21 cellular contexts compared by ENCODE assay signal in the genomic region with DNA sequence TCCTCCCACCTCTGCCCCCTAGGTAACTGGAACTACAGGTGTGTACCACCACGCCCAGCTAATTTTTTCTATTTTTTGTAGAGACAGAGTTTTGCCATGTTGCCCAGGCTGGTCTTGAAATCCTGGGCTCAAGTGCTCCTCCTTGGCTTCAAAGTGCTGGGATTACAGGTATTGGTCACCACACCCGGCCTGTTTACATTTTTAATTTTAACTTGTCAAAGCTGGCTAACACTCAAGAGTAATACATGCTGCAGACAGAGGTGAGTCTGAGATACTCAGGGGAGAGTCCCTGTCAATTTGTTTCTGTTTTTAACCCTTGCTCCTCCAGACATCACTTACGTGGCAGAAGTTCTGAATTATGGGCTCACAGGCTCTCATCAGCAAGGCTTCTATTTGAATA. TPM values are rescaled to one million over a fixed set of nuclear protein-coding genes. Genes with fewer than 3 reads are reported as not detected.
DNase-seq lines count a peak whose midpoint lies in the region; ATAC-seq and TF ChIP-seq lines count a peak whose summit lies in the region.
"Had no signal": no experiment of that assay in that cellular context is flagged by ENCODE, and none has a peak within 500 bp of the region (broad histone marks: within the 10 kb centered on the region; RNA-seq: fewer than 3 reads in every experiment).

No MANE protein-coding gene starts in this region.

- H3K36me3 ChIP-seq in CD4-positive, CD25-positive, alpha-beta regulatory T cell (ENCODE audit: control insufficient read depth, insufficient read depth, low read length) = peaks cover 94% of the 10 kb centered on the region
- H3K36me3 ChIP-seq in left lung = peaks cover 0 to 100% of the 10 kb centered on the region in 2 donors

- peak overlapping the region; percentile 5 for H3K27ac Mint-ChIP-seq in activated CD4-positive, alpha-beta T cell treated with anti-CD3 and anti-CD28 coated beads, Interleukin-2, amount 10 ng/mL, durations not matched to agents 7 days and 5 days
- peak overlapping the region in 2 of 3 donors; percentile 26 to 44 for H3K27ac Mint-ChIP-seq in CD4-positive, CD25-positive, alpha-beta regulatory T cell
- H3K27ac Mint-ChIP-seq in central memory CD8-positive, alpha-beta T cell (ENCODE audit: low read depth) = peak overlapping the region; percentile 71
- H3K27ac Mint-ChIP-seq in activated CD8-positive, alpha-beta memory T cell treated with anti-CD3 and anti-CD28 coated beads, Interleukin-2, amount 10 ng/mL, durations not matched to agents 7 days and 5 days = no peak overlapping the region
- H3K27ac Mint-ChIP-seq: B cell had no signal

- CTCF ChIA-PET in activated CD4-positive, alpha-beta T cell treated with anti-CD3 and anti-CD28 coated beads, Interleukin-2, amount 10 ng/mL, durations not matched to agents 7 days and 5 days (lab: Charles Lee) = interaction anchor here (1.1 kb wide), 1 partner anchor 21 kb away, joined by 5 read pairs; no protein-coding TSS in a partner anchor
- CTCF ChIA-PET in activated CD8-positive, alpha-beta memory T cell treated with anti-CD3 and anti-CD28 coated beads, Interleukin-2, amount 10 ng/mL, durations not matched to agents 7 days and 5 days (lab: Charles Lee) = no interaction called here

- intact Hi-C loops in left lung (cut with DNase I) = loop anchor here in 1 of 2 donors (10.0 kb wide), 1 partner anchor 153 kb away; no protein-coding TSS in a partner anchor

- H3K4me1 Mint-ChIP-seq in activated CD4-positive, alpha-beta T cell treated with anti-CD3 and anti-CD28 coated beads, Interleukin-2, amount 10 ng/mL, durations not matched to agents 7 days and 5 days = peaks cover 20% of the 10 kb centered on the region
- H3K4me1 Mint-ChIP-seq in CD4-positive, CD25-positive, alpha-beta regulatory T cell = peaks cover 5 to 9% (median 7%) of the 10 kb centered on the region in 4 donors
- H3K4me1 Mint-ChIP-seq in central memory CD8-positive, alpha-beta T cell = peaks cover 5% of the 10 kb centered on the region
- peaks cover 9% of the 10 kb centered on the region for H3K4me1 Mint-ChIP-seq in activated CD8-positive, alpha-beta memory T cell treated with anti-CD3 and anti-CD28 coated beads, Interleukin-2, amount 10 ng/mL, durations not matched to agents 7 days and 5 days

- H3K9me3 ChIP-seq in CD4-positive, CD25-positive, alpha-beta regulatory T cell (ENCODE audit: control insufficient read depth in 2 of 2, low read length in 2 of 2) = no peaks in the 10 kb centered on the region
- no peaks in the 10 kb centered on the region for H3K9me3 ChIP-seq in left lung

- peaks cover 3% of the 10 kb centered on the region for H3K4me1 ChIP-seq in CD4-positive, CD25-positive, alpha-beta regulatory T cell (ENCODE audit: control insufficient read depth, insufficient read depth, low read length, poor library complexity, severe bottlenecking)
- no peaks in the 10 kb centered on the region for H3K4me1 ChIP-seq in left lung

- no peaks in the 10 kb centered on the region for H3K27me3 ChIP-seq in CD4-positive, CD25-positive, alpha-beta regulatory T cell (ENCODE audit: control insufficient read depth, insufficient read depth, low read length)
- H3K27me3 ChIP-seq in left lung = no peaks in the 10 kb centered on the region

- no peak for TF ChIP-seq CTCF in left lung (IDR thresholded peaks at IDR 0.05)

- no peaks in the 10 kb centered on the region for H3K9me3 Mint-ChIP-seq in activated CD4-positive, alpha-beta T cell treated with anti-CD3 and anti-CD28 coated beads, Interleukin-2, amount 10 ng/mL, durations not matched to agents 7 days and 5 days
- no peaks in the 10 kb centered on the region for H3K9me3 Mint-ChIP-seq in CD4-positive, CD25-positive, alpha-beta regulatory T cell
- H3K9me3 Mint-ChIP-seq in central memory CD8-positive, alpha-beta T cell = no peaks in the 10 kb centered on the region
- H3K9me3 Mint-ChIP-seq in activated CD8-positive, alpha-beta memory T cell treated with anti-CD3 and anti-CD28 coated beads, Interleukin-2, amount 10 ng/mL, durations not matched to agents 7 days and 5 days (ENCODE audit: low read depth) = no peaks in the 10 kb centered on the region

- POLR2A ChIA-PET in activated CD4-positive, alpha-beta T cell treated with anti-CD3 and anti-CD28 coated beads, Interleukin-2, amount 10 ng/mL, durations not matched to agents 7 days and 5 days (lab: Charles Lee) = no interaction called here

- peaks cover 66% of the 10 kb centered on the region for H3K36me3 Mint-ChIP-seq in activated CD4-positive, alpha-beta T cell treated with anti-CD3 and anti-CD28 coated beads, Interleukin-2, amount 10 ng/mL, durations not matched to agents 7 days and 5 days (ENCODE audit: low read depth)
- H3K36me3 Mint-ChIP-seq in CD4-positive, CD25-positive, alpha-beta regulatory T cell = peaks cover 39% of the 10 kb centered on the region
- peaks cover 87% of the 10 kb centered on the region for H3K36me3 Mint-ChIP-seq in central memory CD8-positive, alpha-beta T cell (ENCODE audit: insufficient read depth)
- peaks cover 63% of the 10 kb centered on the region for H3K36me3 Mint-ChIP-seq in activated CD8-positive, alpha-beta memory T cell treated with anti-CD3 and anti-CD28 coated beads, Interleukin-2, amount 10 ng/mL, durations not matched to agents 7 days and 5 days

- ATAC-seq in CD4-positive, CD25-positive, alpha-beta regulatory T cell (ENCODE audit: low read depth in 2 of 2) = no peak
- ATAC-seq in central memory CD8-positive, alpha-beta T cell (replicated peaks; ENCODE audit: extremely low read depth, poor library complexity, severe bottlenecking) = no peak
- ATAC-seq in left lung (peak; percentile 79), HG03280 (IDR thresholded peaks at IDR 0.05; ENCODE audit: unreplicated experiment) (no peak)
- no peak for ATAC-seq in activated CD8-positive, alpha-beta memory T cell treated with anti-CD3 and anti-CD28 coated beads, Interleukin-2, amount 10 ng/mL, durations not matched to agents 7 days and 5 days
- ATAC-seq: K562 had no signal

- no peaks in the 10 kb centered on the region for H3K27me3 Mint-ChIP-seq in activated CD4-positive, alpha-beta T cell treated with anti-CD3 and anti-CD28 coated beads, Interleukin-2, amount 10 ng/mL, durations not matched to agents 7 days and 5 days
- no peaks in the 10 kb centered on the region for H3K27me3 Mint-ChIP-seq in CD4-positive, CD25-positive, alpha-beta regulatory T cell
- H3K27me3 Mint-ChIP-seq in central memory CD8-positive, alpha-beta T cell = no peaks in the 10 kb centered on the region
- no peaks in the 10 kb centered on the region for H3K27me3 Mint-ChIP-seq in activated CD8-positive, alpha-beta memory T cell treated with anti-CD3 and anti-CD28 coated beads, Interleukin-2, amount 10 ng/mL, durations not matched to agents 7 days and 5 days
- H3K27me3 Mint-ChIP-seq: B cell had no signal

- H3K27ac ChIP-seq in CD4-positive, CD25-positive, alpha-beta regulatory T cell (ENCODE audit: insufficient read depth, low read length, poor library complexity, severe bottlenecking) = no peak overlapping the region
- no peak overlapping the region for H3K27ac ChIP-seq in left lung
- H3K27ac ChIP-seq: 22Rv1, RWPE1 had no signal

- DNase-seq in activated CD4-positive, alpha-beta T cell treated with anti-CD3 and anti-CD28 coated beads, Interleukin-2, amount 10 ng/mL, durations not matched to agents 7 days and 5 days = no peak
- DNase-seq in activated CD4-positive, alpha-beta T cell treated with anti-CD3 and anti-CD28 coated beads for 1 hour = no peak
- no peak for DNase-seq in CD4-positive, CD25-positive, alpha-beta regulatory T cell
- no peak for DNase-seq in central memory CD8-positive, alpha-beta T cell (ENCODE audit: low spot score in 2 of 2)
- no peak for DNase-seq in left lung
- DNase-seq in NCI-H226 = no peak
- DNase-seq in activated CD8-positive, alpha-beta memory T cell treated with anti-CD3 and anti-CD28 coated beads, Interleukin-2, amount 10 ng/mL, durations not matched to agents 7 days and 5 days = no peak
- DNase-seq: DMS153, MM.1S, NCI-H2029, NCI-H446 treated with DMSO at 0.1 percent for 48 hours, NCI-H526, NCI-H82, SHP77 had no signal

- H3K4me3 Mint-ChIP-seq in activated CD4-positive, alpha-beta T cell treated with anti-CD3 and anti-CD28 coated beads, Interleukin-2, amount 10 ng/mL, durations not matched to agents 7 days and 5 days = no peak overlapping the region
- H3K4me3 Mint-ChIP-seq in CD4-positive, CD25-positive, alpha-beta regulatory T cell = no peak overlapping the region
- no peak overlapping the region for H3K4me3 Mint-ChIP-seq in central memory CD8-positive, alpha-beta T cell
- no peak overlapping the region for H3K4me3 Mint-ChIP-seq in activated CD8-positive, alpha-beta memory T cell treated with anti-CD3 and anti-CD28 coated beads, Interleukin-2, amount 10 ng/mL, durations not matched to agents 7 days and 5 days
- H3K4me3 Mint-ChIP-seq: B cell had no signal

- no peak overlapping the region for H3K4me3 ChIP-seq in CD4-positive, CD25-positive, alpha-beta regulatory T cell (ENCODE audit: low read depth, low read length)
- no peak overlapping the region for H3K4me3 ChIP-seq in left lung
- H3K4me3 ChIP-seq: K562 had no signal

RNA-seq across cellular contexts. Expression of a gene that starts 50.7 kb away (rescaled TPM):
- total RNA-seq in activated CD4-positive, alpha-beta T cell treated with anti-CD3 and anti-CD28 coated beads, Interleukin-2, amount 10 ng/mL, durations not matched to agents 7 days and 5 days = 1 to 10 TPM; 1.4 to 1.9 TPM
- 0.91 TPM for total RNA-seq in CD4-positive, CD25-positive, alpha-beta regulatory T cell
- polyA plus RNA-seq in CD4-positive, CD25-positive, alpha-beta regulatory T cell = not detected
- total RNA-seq in left lung = 1 to 10 TPM in 1 of 2 donors, not detected in 1; 2.2 TPM
- under 1 TPM; 0.59 to 0.67 TPM for total RNA-seq in activated CD8-positive, alpha-beta memory T cell treated with anti-CD3 and anti-CD28 coated beads, Interleukin-2, amount 10 ng/mL, durations not matched to agents 7 days and 5 days
- total RNA-seq: LHCN-M2, SK-MEL-5 had no signal
